ENCODE assay signal across 2 cellular contexts in the genomic region with DNA sequence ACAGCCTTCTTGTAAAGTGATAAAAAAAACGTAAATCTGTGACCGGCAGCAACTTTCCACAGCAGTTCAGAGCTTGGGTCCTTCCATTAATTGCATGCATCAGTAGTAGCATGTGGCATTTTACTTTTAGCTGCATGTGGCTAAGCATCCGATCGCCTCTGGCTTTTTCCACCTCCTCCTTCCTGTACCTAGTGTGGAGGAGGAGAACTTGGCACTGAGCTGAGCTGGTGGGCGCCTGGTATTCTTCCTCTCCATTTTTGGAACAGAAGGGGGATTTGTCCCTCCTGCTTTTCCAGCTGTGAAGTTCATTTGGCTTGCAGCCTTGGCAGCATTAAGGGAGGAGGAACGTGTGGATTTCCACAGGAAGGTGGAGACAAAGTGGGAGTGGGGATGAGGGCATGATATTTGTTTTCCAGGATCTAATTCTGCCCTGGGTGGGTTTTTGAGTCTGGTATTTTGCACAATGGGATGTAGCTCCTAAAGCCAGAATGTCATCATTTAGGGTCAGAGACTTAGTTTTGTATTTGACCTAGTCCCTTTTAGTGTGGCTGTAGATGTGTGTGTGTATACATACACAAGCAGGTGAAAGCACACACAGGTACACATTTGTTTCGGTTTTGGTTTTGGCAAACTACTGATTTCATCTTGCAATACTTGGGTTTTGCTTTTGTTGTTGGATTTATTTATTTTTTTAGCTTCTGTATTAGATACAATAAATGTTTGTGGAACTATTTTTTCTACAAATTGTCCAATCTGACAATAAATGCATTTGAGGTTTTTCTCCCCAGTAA.
TF ChIP-seq lines count a peak whose summit lies in the region.

No MANE protein-coding gene starts in this region.

TF ChIP-seq in IMR-90, 13 proteins besides CTCF, POLR2A, EP300 and RAD21:
- TF ChIP-seq RFX5 (IDR thresholded peaks at IDR 0.05; ENCODE audit: low read depth, low read length) = no peak

TF ChIP-seq in WTC11, 78 proteins besides CTCF, POLR2A, EP300 and RAD21:
- TF ChIP-seq TP53 (CRISPR knock-in tag; IDR thresholded peaks at IDR 0.05) (no peak), HMGA2 (CRISPR knock-in tag; IDR thresholded peaks at IDR 0.05) (no peak), OVOL2 (CRISPR knock-in tag; IDR thresholded peaks at IDR 0.05; ENCODE audit: borderline replicate concordance) (no peak), RORB (CRISPR knock-in tag; IDR thresholded peaks at IDR 0.05) (no peak), NFYB (CRISPR knock-in tag; conservative IDR thresholded peaks at IDR 0.05; ENCODE audit: low read depth) (no peak), MYBL2 (CRISPR knock-in tag; IDR thresholded peaks at IDR 0.05) (no peak), ZNF317 (CRISPR knock-in tag; IDR thresholded peaks at IDR 0.05; ENCODE audit: borderline replicate concordance, low read depth) (no peak)
- TF ChIP-seq, protein P1, sequence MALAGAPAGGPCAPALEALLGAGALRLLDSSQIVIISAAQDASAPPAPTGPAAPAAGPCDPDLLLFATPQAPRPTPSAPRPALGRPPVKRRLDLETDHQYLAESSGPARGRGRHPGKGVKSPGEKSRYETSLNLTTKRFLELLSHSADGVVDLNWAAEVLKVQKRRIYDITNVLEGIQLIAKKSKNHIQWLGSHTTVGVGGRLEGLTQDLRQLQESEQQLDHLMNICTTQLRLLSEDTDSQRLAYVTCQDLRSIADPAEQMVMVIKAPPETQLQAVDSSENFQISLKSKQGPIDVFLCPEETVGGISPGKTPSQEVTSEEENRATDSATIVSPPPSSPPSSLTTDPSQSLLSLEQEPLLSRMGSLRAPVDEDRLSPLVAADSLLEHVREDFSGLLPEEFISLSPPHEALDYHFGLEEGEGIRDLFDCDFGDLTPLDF (CRISPR knock-in tag; IDR thresholded peaks at IDR 0.05) = no peak
- TF ChIP-seq, protein P2, sequence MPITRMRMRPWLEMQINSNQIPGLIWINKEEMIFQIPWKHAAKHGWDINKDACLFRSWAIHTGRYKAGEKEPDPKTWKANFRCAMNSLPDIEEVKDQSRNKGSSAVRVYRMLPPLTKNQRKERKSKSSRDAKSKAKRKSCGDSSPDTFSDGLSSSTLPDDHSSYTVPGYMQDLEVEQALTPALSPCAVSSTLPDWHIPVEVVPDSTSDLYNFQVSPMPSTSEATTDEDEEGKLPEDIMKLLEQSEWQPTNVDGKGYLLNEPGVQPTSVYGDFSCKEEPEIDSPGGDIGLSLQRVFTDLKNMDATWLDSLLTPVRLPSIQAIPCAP (CRISPR knock-in tag; IDR thresholded peaks at IDR 0.05) = no peak
- TF ChIP-seq, protein P3, sequence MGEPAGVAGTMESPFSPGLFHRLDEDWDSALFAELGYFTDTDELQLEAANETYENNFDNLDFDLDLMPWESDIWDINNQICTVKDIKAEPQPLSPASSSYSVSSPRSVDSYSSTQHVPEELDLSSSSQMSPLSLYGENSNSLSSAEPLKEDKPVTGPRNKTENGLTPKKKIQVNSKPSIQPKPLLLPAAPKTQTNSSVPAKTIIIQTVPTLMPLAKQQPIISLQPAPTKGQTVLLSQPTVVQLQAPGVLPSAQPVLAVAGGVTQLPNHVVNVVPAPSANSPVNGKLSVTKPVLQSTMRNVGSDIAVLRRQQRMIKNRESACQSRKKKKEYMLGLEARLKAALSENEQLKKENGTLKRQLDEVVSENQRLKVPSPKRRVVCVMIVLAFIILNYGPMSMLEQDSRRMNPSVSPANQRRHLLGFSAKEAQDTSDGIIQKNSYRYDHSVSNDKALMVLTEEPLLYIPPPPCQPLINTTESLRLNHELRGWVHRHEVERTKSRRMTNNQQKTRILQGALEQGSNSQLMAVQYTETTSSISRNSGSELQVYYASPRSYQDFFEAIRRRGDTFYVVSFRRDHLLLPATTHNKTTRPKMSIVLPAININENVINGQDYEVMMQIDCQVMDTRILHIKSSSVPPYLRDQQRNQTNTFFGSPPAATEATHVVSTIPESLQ (CRISPR knock-in tag; IDR thresholded peaks at IDR 0.05) = no peak
